22 cellular contexts compared by ENCODE assay signal in genomic region chr7:66039094-66039493, GRCh38.
"Had no signal": no experiment of that assay in that cellular context is flagged by ENCODE, and none has a peak within 500 bp of the region (broad histone marks: within the 10 kb centered on the region; RNA-seq: fewer than 3 reads in every experiment).

No MANE protein-coding gene starts in this region.

- H3K9me3 Mint-ChIP-seq: activated CD4-positive, alpha-beta memory T cell treated with anti-CD3 and anti-CD28 coated beads, Interleukin-2, amount 10 ng/mL, durations not matched to agents 7 days and 5 days; activated naive CD4-positive, alpha-beta T cell treated with anti-CD3 and anti-CD28 coated beads, Interleukin-2, amount 50 U/mL, for 72 hours; activated T-cell treated with anti-CD3 and anti-CD28 coated beads, Interleukin-2, amount 50 U/mL, for 4 hours; central memory CD8-positive, alpha-beta T cell; natural killer cell treated with Interleukin-12 subunit alpha and Interleukin-12 subunit beta and Interleukin-15 and Interleukin-18, amount 100 ng/mL, for 72 hours; stimulated activated naive CD8-positive, alpha-beta T cell treated with anti-CD3 and anti-CD28 coated beads, Interleukin-15, Interleukin-2, amounts not matched to agents 100 ng/mL and 50 ng/mL, for 24 hours had no signal

- H3K27ac Mint-ChIP-seq: activated CD4-positive, alpha-beta memory T cell treated with anti-CD3 and anti-CD28 coated beads, Interleukin-2, amount 10 ng/mL, durations not matched to agents 7 days and 5 days; activated naive CD4-positive, alpha-beta T cell treated with anti-CD3 and anti-CD28 coated beads, Interleukin-2, amount 50 U/mL, for 72 hours; natural killer cell treated with Interleukin-12 subunit alpha and Interleukin-12 subunit beta and Interleukin-15 and Interleukin-18, amount 100 ng/mL, for 72 hours; progenitor cell of endocrine pancreas; stimulated activated naive CD8-positive, alpha-beta T cell treated with anti-CD3 and anti-CD28 coated beads, Interleukin-15, Interleukin-2, amounts not matched to agents 100 ng/mL and 50 ng/mL, for 24 hours; T-helper 17 cell had no signal

- H3K9me3 ChIP-seq: esophagus squamous epithelium, suprapubic skin, upper lobe of left lung had no signal

- H3K4me3 ChIP-seq: coronary artery, esophagus squamous epithelium, smooth muscle cell, suprapubic skin, upper lobe of left lung had no signal

- H3K4me1 Mint-ChIP-seq: central memory CD8-positive, alpha-beta T cell had no signal

- ATAC-seq: activated naive CD4-positive, alpha-beta T cell treated with anti-CD3 and anti-CD28 coated beads, Interleukin-2, amount 50 U/mL, for 72 hours; activated T-cell treated with anti-CD3 and anti-CD28 coated beads, Interleukin-2, amount 50 U/mL, for 4 hours; natural killer cell treated with Interleukin-12 subunit alpha and Interleukin-12 subunit beta and Interleukin-15 and Interleukin-18, amount 100 ng/mL, for 72 hours; right cardiac atrium; T-helper 17 cell had no signal

- H3K36me3 Mint-ChIP-seq: activated naive CD4-positive, alpha-beta T cell treated with anti-CD3 and anti-CD28 coated beads, Interleukin-2, amount 50 U/mL, for 72 hours; natural killer cell treated with Interleukin-12 subunit alpha and Interleukin-12 subunit beta and Interleukin-15 and Interleukin-18, amount 100 ng/mL, for 72 hours had no signal

- H3K36me3 ChIP-seq: brain microvascular endothelial cell, esophagus squamous epithelium, suprapubic skin, upper lobe of left lung, WERI-Rb-1 had no signal

- DNase-seq: activated CD4-positive, alpha-beta memory T cell treated with anti-CD3 and anti-CD28 coated beads, Interleukin-2, amount 10 ng/mL, durations not matched to agents 7 days and 5 days; activated effector memory CD4-positive, alpha-beta T cell treated with anti-CD3 and anti-CD28 coated beads, Interleukin-2, amount 50 U/mL, for 16 hours; activated T-cell treated with anti-CD3 and anti-CD28 coated beads, Interleukin-2, amount 50 U/mL, for 4 hours; amygdala; brain microvascular endothelial cell; esophagus squamous epithelium; hippocampal formation; occipital lobe; right cardiac atrium; stimulated activated CD4-positive, alpha-beta T cell treated with anti-CD3 and anti-CD28 coated beads, Interleukin-4, amount 100 ng/mL, for 4 hours; stimulated activated CD8-positive, alpha-beta memory T cell treated with anti-CD3 and anti-CD28 coated beads, Interleukin-4, amount 100 ng/mL, for 48 hours; T-helper 17 cell; upper lobe of left lung; WERI-Rb-1 had no signal

- H3K27me3 ChIP-seq: brain microvascular endothelial cell, esophagus squamous epithelium, suprapubic skin, upper lobe of left lung had no signal

- H3K4me3 Mint-ChIP-seq: activated CD4-positive, alpha-beta memory T cell treated with anti-CD3 and anti-CD28 coated beads, Interleukin-2, amount 10 ng/mL, durations not matched to agents 7 days and 5 days; activated T-cell treated with anti-CD3 and anti-CD28 coated beads, Interleukin-2, amount 50 U/mL, for 4 hours; central memory CD8-positive, alpha-beta T cell; natural killer cell treated with Interleukin-12 subunit alpha and Interleukin-12 subunit beta and Interleukin-15 and Interleukin-18, amount 100 ng/mL, for 72 hours; stimulated activated naive CD8-positive, alpha-beta T cell treated with anti-CD3 and anti-CD28 coated beads, Interleukin-15, Interleukin-2, amounts not matched to agents 100 ng/mL and 50 ng/mL, for 24 hours; T-helper 17 cell had no signal

- H3K27ac ChIP-seq: brain microvascular endothelial cell, coronary artery, esophagus squamous epithelium, suprapubic skin, WERI-Rb-1 had no signal
